ENCODE assay signal across 32 cellular contexts in genomic region chr7:158917818-158918217, GRCh38.
"Had no signal": no experiment of that assay in that cellular context is flagged by ENCODE, and none has a peak within 500 bp of the region (broad histone marks: within the 10 kb centered on the region; RNA-seq: fewer than 3 reads in every experiment).

No MANE protein-coding gene starts in this region.

- H3K4me3 Mint-ChIP-seq: activated B cell treated with CpG ODN at 0.5 μM for 24 hours; activated CD8-positive, alpha-beta T cell treated with anti-CD3 and anti-CD28 coated beads for 36 hours; activated naive CD4-positive, alpha-beta T cell treated with anti-CD3 and anti-CD28 coated beads for 36 hours; activated naive CD4-positive, alpha-beta T cell treated with anti-CD3 and anti-CD28 coated beads, Interleukin-2, amount 50 U/mL, for 24 hours; activated naive CD8-positive, alpha-beta T cell treated with anti-CD3 and anti-CD28 coated beads for 36 hours; activated naive CD8-positive, alpha-beta T cell treated with anti-CD3 and anti-CD28 coated beads, Interleukin-2, amount 50 U/mL, for 24 hours; activated T-cell treated with anti-CD3 and anti-CD28 coated beads, Interleukin-2, amount 50 U/mL, for 4 hours; endodermal cell; T-helper 17 cell; T-helper 2 cell treated with Interferon-gamma antibody and Interleukin-4, amounts not matched to agents 5 μg/mL and 100 μg/mL, for 36 hours had no signal

- H3K4me1 ChIP-seq: body of pancreas, esophagus squamous epithelium, gastroesophageal sphincter had no signal

- ATAC-seq: activated CD4-positive, CD25-positive, alpha-beta regulatory T cell treated with anti-CD3 and anti-CD28 coated beads, Interleukin-2, amount 50 U/mL, for 24 hours; activated CD8-positive, alpha-beta T cell treated with anti-CD3 and anti-CD28 coated beads for 36 hours; activated naive CD8-positive, alpha-beta T cell treated with anti-CD3 and anti-CD28 coated beads, Interleukin-2, amount 50 U/mL, for 24 hours; activated T-cell treated with anti-CD3 and anti-CD28 coated beads, Interleukin-2, amount 50 U/mL, for 4 hours; body of pancreas; gastroesophageal sphincter; T-helper 17 cell had no signal

- DNase-seq: activated B cell treated with CpG ODN at 0.5 μM for 24 hours; activated CD4-positive, alpha-beta T cell treated with anti-CD3 and anti-CD28 coated beads for 48 hours; activated CD4-positive, alpha-beta T cell treated with anti-CD3 and anti-CD28 coated beads, Interleukin-2, amount 50 U/mL, for 1 hour; activated CD4-positive, alpha-beta T cell treated with anti-CD3 and anti-CD28 coated beads, Interleukin-2, amount 50 U/mL, for 48 hours; activated CD8-positive, alpha-beta memory T cell treated with anti-CD3 and anti-CD28 coated beads for 24 hours; activated CD8-positive, alpha-beta T cell treated with anti-CD3 and anti-CD28 coated beads for 36 hours; activated effector memory CD4-positive, alpha-beta T cell treated with anti-CD3 and anti-CD28 coated beads, Interleukin-2, amount 50 U/mL, for 16 hours; activated naive CD4-positive, alpha-beta T cell treated with anti-CD3 and anti-CD28 coated beads for 36 hours; activated naive CD8-positive, alpha-beta T cell treated with anti-CD3 and anti-CD28 coated beads for 36 hours; activated naive CD8-positive, alpha-beta T cell treated with anti-CD3 and anti-CD28 coated beads, Interleukin-2, amount 50 U/mL, for 24 hours; activated T-cell treated with anti-CD3 and anti-CD28 coated beads, Interleukin-2, amount 50 U/mL, for 4 hours; adrenal gland; amygdala; aorta; body of pancreas; caudate nucleus; cortex of kidney; dorsolateral prefrontal cortex; effector memory CD4-positive, alpha-beta T cell; endodermal cell; esophagus squamous epithelium; head of caudate nucleus; T-helper 1 cell; T-helper 17 cell; T1000; WERI-Rb-1 had no signal

- H3K9me3 ChIP-seq: adrenal gland, body of pancreas, esophagus squamous epithelium, gastroesophageal sphincter had no signal

- H3K27ac Mint-ChIP-seq: activated B cell treated with CpG ODN at 0.5 μM for 24 hours; activated CD8-positive, alpha-beta T cell treated with anti-CD3 and anti-CD28 coated beads for 36 hours; activated naive CD4-positive, alpha-beta T cell treated with anti-CD3 and anti-CD28 coated beads for 36 hours; activated naive CD4-positive, alpha-beta T cell treated with anti-CD3 and anti-CD28 coated beads, Interleukin-2, amount 50 U/mL, for 24 hours; activated naive CD8-positive, alpha-beta T cell treated with anti-CD3 and anti-CD28 coated beads for 36 hours; activated naive CD8-positive, alpha-beta T cell treated with anti-CD3 and anti-CD28 coated beads, Interleukin-2, amount 50 U/mL, for 24 hours; activated T-helper 2 cell treated with anti-CD3 and anti-CD28 coated beads, Interferon-gamma antibody, Interleukin-2, Interleukin-4, amounts not matched to agents 10 μg/mL and 5 μg/mL and 100 μg/mL, durations not matched to agents 14 hours and 24 hours and 36 hours; endodermal cell; T-helper 17 cell; T-helper 2 cell treated with Interferon-gamma antibody and Interleukin-4, amounts not matched to agents 5 μg/mL and 100 μg/mL, for 36 hours had no signal

- H3K27me3 Mint-ChIP-seq: activated B cell treated with CpG ODN at 0.5 μM for 24 hours; activated CD8-positive, alpha-beta T cell treated with anti-CD3 and anti-CD28 coated beads for 36 hours; activated naive CD4-positive, alpha-beta T cell treated with anti-CD3 and anti-CD28 coated beads, Interleukin-2, amount 50 U/mL, for 24 hours; activated naive CD8-positive, alpha-beta T cell treated with anti-CD3 and anti-CD28 coated beads for 36 hours; activated naive CD8-positive, alpha-beta T cell treated with anti-CD3 and anti-CD28 coated beads, Interleukin-2, amount 50 U/mL, for 24 hours; T-helper 17 cell had no signal

- H3K4me1 Mint-ChIP-seq: activated B cell treated with CpG ODN at 0.5 μM for 24 hours; activated naive CD4-positive, alpha-beta T cell treated with anti-CD3 and anti-CD28 coated beads, Interleukin-2, amount 50 U/mL, for 24 hours; activated naive CD8-positive, alpha-beta T cell treated with anti-CD3 and anti-CD28 coated beads for 36 hours; activated naive CD8-positive, alpha-beta T cell treated with anti-CD3 and anti-CD28 coated beads, Interleukin-2, amount 50 U/mL, for 24 hours; endodermal cell had no signal

- H3K9me3 Mint-ChIP-seq: activated B cell treated with CpG ODN at 0.5 μM for 24 hours; activated CD8-positive, alpha-beta T cell treated with anti-CD3 and anti-CD28 coated beads for 36 hours; activated naive CD4-positive, alpha-beta T cell treated with anti-CD3 and anti-CD28 coated beads for 36 hours; activated naive CD4-positive, alpha-beta T cell treated with anti-CD3 and anti-CD28 coated beads, Interleukin-2, amount 50 U/mL, for 24 hours; activated naive CD8-positive, alpha-beta T cell treated with anti-CD3 and anti-CD28 coated beads for 36 hours; activated naive CD8-positive, alpha-beta T cell treated with anti-CD3 and anti-CD28 coated beads, Interleukin-2, amount 50 U/mL, for 24 hours; activated T-cell treated with anti-CD3 and anti-CD28 coated beads, Interleukin-2, amount 50 U/mL, for 4 hours; activated T-helper 2 cell treated with anti-CD3 and anti-CD28 coated beads, Interferon-gamma antibody, Interleukin-2, Interleukin-4, amounts not matched to agents 10 μg/mL and 5 μg/mL and 100 μg/mL, durations not matched to agents 14 hours and 24 hours and 36 hours; endodermal cell; T-helper 2 cell treated with Interferon-gamma antibody and Interleukin-4, amounts not matched to agents 5 μg/mL and 100 μg/mL, for 36 hours had no signal

- H3K4me3 ChIP-seq: adrenal gland, body of pancreas, dorsolateral prefrontal cortex, esophagus squamous epithelium, gastroesophageal sphincter had no signal

- H3K27ac ChIP-seq: adrenal gland, body of pancreas, epithelial cell of prostate, esophagus squamous epithelium, WERI-Rb-1 had no signal

- H3K27me3 ChIP-seq: adrenal gland, body of pancreas, dorsolateral prefrontal cortex, esophagus squamous epithelium, gastroesophageal sphincter had no signal
